26 cellular contexts compared by ENCODE assay signal in the genomic region with DNA sequence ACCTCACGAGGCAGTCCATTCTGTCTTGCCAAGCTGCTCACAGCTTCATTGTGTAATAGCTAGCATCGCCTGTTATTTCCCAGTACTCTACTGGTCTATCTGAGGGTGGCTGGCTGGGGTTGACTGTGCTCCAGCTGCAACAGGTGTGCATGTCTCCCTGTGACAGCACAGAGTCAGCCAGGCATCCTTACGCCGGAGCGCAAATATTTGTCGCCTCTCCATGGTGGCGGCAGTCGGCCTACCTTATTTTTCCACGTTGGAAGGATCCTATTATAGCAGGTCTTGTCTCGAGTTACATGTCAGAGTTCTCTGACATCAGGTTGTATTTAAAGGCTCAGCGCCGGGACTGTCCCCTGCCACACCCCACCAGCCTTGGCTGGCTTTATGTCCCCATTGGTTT.
"Had no signal": no experiment of that assay in that cellular context is flagged by ENCODE, and none has a peak within 500 bp of the region (broad histone marks: within the 10 kb centered on the region; RNA-seq: fewer than 3 reads in every experiment).

No MANE protein-coding gene starts in this region.

- H3K4me1 ChIP-seq: colonic mucosa had no signal

- H3K27ac Mint-ChIP-seq: dendritic cell treated with granulocyte-macrophage colony-stimulating factor and Interleukin-4, amounts not matched to agents 40 ng/mL and 50 ng/mL, for 4 days; immature natural killer cell; mesothelial cell of epicardium; naive thymus-derived CD4-positive, alpha-beta T cell; nephron; neural progenitor cell; stimulated activated memory B cell treated with anti-CD40 and anti-IgM and Interleukin-4, amounts not matched to agents 10 μg/mL and 1 μg/mL and 100 μg/mL, for 72 hours; type B pancreatic cell had no signal

- ATAC-seq: left lung; mucosa of descending colon; naive thymus-derived CD4-positive, alpha-beta T cell; sciatic nerve; stimulated activated memory B cell treated with anti-CD40 and anti-IgM and Interleukin-4, amounts not matched to agents 10 μg/mL and 1 μg/mL and 100 μg/mL, for 72 hours; stimulated activated naive CD8-positive, alpha-beta T cell treated with anti-CD3 and anti-CD28 coated beads, Interleukin-15, Interleukin-2, amounts not matched to agents 100 U/mL and 50 U/mL, for 24 hours had no signal

- H3K36me3 Mint-ChIP-seq: mesothelial cell of epicardium; neural progenitor cell; stimulated activated memory B cell treated with anti-CD40 and anti-IgM and Interleukin-4, amounts not matched to agents 10 μg/mL and 1 μg/mL and 100 μg/mL, for 72 hours; type B pancreatic cell had no signal

- H3K27me3 ChIP-seq: colonic mucosa, esophagus muscularis mucosa, left lung, neural progenitor cell, ovary, testis, tibial artery had no signal

- H3K9ac ChIP-seq: neural progenitor cell had no signal

- H3K9me3 ChIP-seq: colonic mucosa, left lung, mucosa of descending colon, ovary, testis had no signal

- H3K4me3 ChIP-seq: colonic mucosa, esophagus muscularis mucosa, left lung, mucosa of descending colon, neural progenitor cell, ovary, testis, tibial artery had no signal

- H3K27me3 Mint-ChIP-seq: central memory CD8-positive, alpha-beta T cell had no signal

- H3K27ac ChIP-seq: colonic mucosa, esophagus muscularis mucosa, left lung, neural progenitor cell, ovary, testis, tibial artery had no signal

- H3K9me3 Mint-ChIP-seq: neural progenitor cell; stimulated activated memory B cell treated with anti-CD40 and anti-IgM and Interleukin-4, amounts not matched to agents 10 μg/mL and 1 μg/mL and 100 μg/mL, for 72 hours; type B pancreatic cell had no signal

- H3K36me3 ChIP-seq: colonic mucosa, esophagus muscularis mucosa, left lung, neural progenitor cell, ovary, tibial artery had no signal

- H3K4me1 Mint-ChIP-seq: central memory CD8-positive, alpha-beta T cell; immature natural killer cell; stimulated activated memory B cell treated with anti-CD40 and anti-IgM and Interleukin-4, amounts not matched to agents 10 μg/mL and 1 μg/mL and 100 μg/mL, for 72 hours had no signal

- DNase-seq: colonic mucosa; effector memory CD4-positive, alpha-beta T cell; foreskin melanocyte; hypothalamus; immature natural killer cell; left lung; mesenchymal stem cell; mucosa of descending colon; naive thymus-derived CD4-positive, alpha-beta T cell; nucleus accumbens; ovary; retina; stimulated activated CD4-positive, alpha-beta T cell treated with anti-CD3 and anti-CD28 coated beads, Interleukin-4, amount 100 ng/mL, for 4 hours; stimulated activated naive CD8-positive, alpha-beta T cell treated with anti-CD3 and anti-CD28 coated beads, Interleukin-15, Interleukin-2, amounts not matched to agents 100 U/mL and 50 U/mL, for 24 hours; substantia nigra; testis; tibial artery had no signal

- H3K4me3 Mint-ChIP-seq: central memory CD8-positive, alpha-beta T cell; dendritic cell treated with granulocyte-macrophage colony-stimulating factor and Interleukin-4, amounts not matched to agents 40 ng/mL and 50 ng/mL, for 4 days; immature natural killer cell; mesothelial cell of epicardium; naive thymus-derived CD4-positive, alpha-beta T cell; nephron; stimulated activated memory B cell treated with anti-CD40 and anti-IgM and Interleukin-4, amounts not matched to agents 10 μg/mL and 1 μg/mL and 100 μg/mL, for 72 hours; type B pancreatic cell had no signal
